Comparison of ENCODE assay signal across 16 cellular contexts in genomic region chr1:30241681-30242080, GRCh38.
A peak's percentile ranks its signal among the peaks of the same experiment; 100 is the strongest.
DNase-seq lines count a peak whose midpoint lies in the region; ATAC-seq and TF ChIP-seq lines count a peak whose summit lies in the region.
"Had no signal": no experiment of that assay in that cellular context is flagged by ENCODE, and none has a peak within 500 bp of the region (broad histone marks: within the 10 kb centered on the region; RNA-seq: fewer than 3 reads in every experiment).

No MANE protein-coding gene starts in this region.

- peaks cover 3% of the 10 kb centered on the region for H3K27me3 ChIP-seq in RWPE2 (ENCODE audit: insufficient read depth, poor library complexity, severe bottlenecking)

- no peaks in the 10 kb centered on the region for H3K36me3 Mint-ChIP-seq in chondrocyte (ENCODE audit: low read depth)
- peaks cover 13% of the 10 kb centered on the region for H3K36me3 Mint-ChIP-seq in glutamatergic neuron (ENCODE audit: unreplicated experiment)

- no peak overlapping the region for H3K27ac ChIP-seq in RWPE2 (ENCODE audit: poor library complexity, severe bottlenecking)
- H3K27ac ChIP-seq: C4-2B, HL-60 had no signal

- H3K9me3 ChIP-seq in RWPE2 (ENCODE audit: severe bottlenecking): no peaks in the 10 kb centered on the region
- H3K9me3 ChIP-seq: Caco-2 had no signal

- no peak for ATAC-seq in RWPE2 (ENCODE audit: low read depth)
- ATAC-seq: HCT116 had no signal

- H3K4me1 Mint-ChIP-seq in chondrocyte (ENCODE audit: low read depth): no peaks in the 10 kb centered on the region
- no peaks in the 10 kb centered on the region for H3K4me1 Mint-ChIP-seq in glutamatergic neuron (ENCODE audit: low read depth, unreplicated experiment)

- no peaks in the 10 kb centered on the region for H3K4me1 ChIP-seq in RWPE2 (ENCODE audit: insufficient read depth, poor library complexity, severe bottlenecking)
- H3K4me1 ChIP-seq: Caco-2 had no signal

- TF ChIP-seq CTCF in RWPE2 (IDR thresholded peaks at IDR 0.05; ENCODE audit: poor library complexity, severe bottlenecking): no peak
- TF ChIP-seq CTCF in chondrocyte (IDR thresholded peaks at IDR 0.05): no peak
- no peak for TF ChIP-seq CTCF in glutamatergic neuron (IDR thresholded peaks at IDR 0.05; ENCODE audit: partially characterized antibody, unreplicated experiment)
- TF ChIP-seq CTCF in GM10266 (IDR thresholded peaks at IDR 0.05; ENCODE audit: control insufficient read depth, insufficient read depth, low read depth, missing control alignments): no peak

- H3K4me3 ChIP-seq in RWPE2 (ENCODE audit: severe bottlenecking): no peak overlapping the region

- DNase-seq in RWPE2 (ENCODE audit: low spot score): peak; percentile 19
- peak; percentile 53 for DNase-seq in chondrocyte (ENCODE audit: low spot score)
- DNase-seq in mesenteric fat pad (ENCODE audit: low spot score): peak; percentile 43
- no peak for DNase-seq in NCI-H510A (lab: John Stamatoyannopoulos, UW)
- no peak for DNase-seq in glutamatergic neuron
- DNase-seq in GM10266 (ENCODE audit: extremely low spot score): no peak
- DNase-seq: AML-193; Caco-2; CD4-positive, alpha-beta T cell; GOT3; H7; HFFc6; IMR-90 had no signal

- H3K27me3 Mint-ChIP-seq in chondrocyte (ENCODE audit: low read depth) (peaks cover 20% of the 10 kb centered on the region), glutamatergic neuron (ENCODE audit: unreplicated experiment) (peaks cover 2% of the 10 kb centered on the region)

- H3K4me3 Mint-ChIP-seq in chondrocyte (ENCODE audit: unreplicated experiment) (no peak overlapping the region), glutamatergic neuron (ENCODE audit: unreplicated experiment) (no peak overlapping the region)
- H3K4me3 Mint-ChIP-seq: CD4-positive, alpha-beta T cell; HFFc6 had no signal

- H3K36me3 ChIP-seq in RWPE2 (ENCODE audit: low read depth): no peaks in the 10 kb centered on the region

- H3K9me3 Mint-ChIP-seq in chondrocyte (ENCODE audit: low read depth) (peaks cover 7% of the 10 kb centered on the region), glutamatergic neuron (ENCODE audit: unreplicated experiment) (peaks cover 13% of the 10 kb centered on the region)

- H3K27ac Mint-ChIP-seq in chondrocyte (ENCODE audit: unreplicated experiment) (no peak overlapping the region), glutamatergic neuron (ENCODE audit: unreplicated experiment) (no peak overlapping the region)
- H3K27ac Mint-ChIP-seq: CD4-positive, alpha-beta T cell; HFFc6 had no signal

Comparison
In these comparisons a context has a peak if more than half of its experiments do, and no peak if none do; other contexts are left out.
1. DNase-seq: peak in RWPE2 (single experiment), chondrocyte (single experiment) and mesenteric fat pad (single experiment); none in NCI-H510A (single experiment), glutamatergic neuron (single experiment) and GM10266 (single experiment).